Comparison of ENCODE assay signal across 1 cellular context in the genomic region with DNA sequence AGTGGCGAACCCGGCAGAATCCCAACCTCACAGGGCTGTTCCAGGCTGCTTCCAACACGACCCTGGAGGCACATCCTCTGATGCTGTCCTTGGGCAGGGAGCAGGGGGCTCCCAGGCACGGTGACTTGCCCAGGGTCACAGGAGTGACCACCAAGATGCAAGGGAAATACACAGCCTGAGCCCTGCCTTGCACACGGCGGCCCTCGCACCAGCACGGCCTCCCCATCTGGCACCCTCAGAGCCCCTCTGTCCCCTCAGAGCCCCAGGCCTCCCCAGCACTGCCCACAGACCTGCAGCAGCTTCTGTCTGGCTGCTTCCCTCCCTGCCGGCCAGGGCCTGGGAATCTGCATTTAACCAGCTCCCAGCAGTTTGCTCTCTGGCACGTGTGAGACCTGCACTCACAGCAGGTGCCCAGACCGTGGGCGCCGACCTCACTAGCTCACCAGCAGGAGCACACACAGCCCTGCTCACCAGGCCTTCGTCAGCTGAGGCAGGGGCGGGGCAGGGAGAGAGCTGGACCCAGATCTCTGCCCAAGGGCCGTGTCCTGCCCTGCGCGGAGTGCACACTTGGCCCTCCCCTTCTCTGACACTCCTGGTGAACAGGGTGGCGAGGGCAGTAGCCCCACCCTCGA.
TF ChIP-seq lines count a peak whose summit lies in the region.

No MANE protein-coding gene starts in this region.

TF ChIP-seq in IMR-90, 13 proteins besides CTCF, POLR2A, EP300 and RAD21:
- TF ChIP-seq CEBPB (IDR thresholded peaks at IDR 0.05; ENCODE audit: low read depth, low read length) = no peak
- TF ChIP-seq FOS (IDR thresholded peaks at IDR 0.05; ENCODE audit: low read depth, low read length) = no peak
- TF ChIP-seq MAFK (IDR thresholded peaks at IDR 0.05; ENCODE audit: low read depth, low read length) = no peak
- no peak for TF ChIP-seq MXI1 (IDR thresholded peaks at IDR 0.05; ENCODE audit: borderline replicate concordance, low read depth, low read length)
- no peak for TF ChIP-seq BHLHE40 (IDR thresholded peaks at IDR 0.05; ENCODE audit: low read depth, low read length)
- no peak for TF ChIP-seq CHD1 (IDR thresholded peaks at IDR 0.05; ENCODE audit: low read depth, low read length)
- TF ChIP-seq SMC3 (IDR thresholded peaks at IDR 0.05; ENCODE audit: low read depth, low read length) = no peak
- TF ChIP-seq, protein P1, sequence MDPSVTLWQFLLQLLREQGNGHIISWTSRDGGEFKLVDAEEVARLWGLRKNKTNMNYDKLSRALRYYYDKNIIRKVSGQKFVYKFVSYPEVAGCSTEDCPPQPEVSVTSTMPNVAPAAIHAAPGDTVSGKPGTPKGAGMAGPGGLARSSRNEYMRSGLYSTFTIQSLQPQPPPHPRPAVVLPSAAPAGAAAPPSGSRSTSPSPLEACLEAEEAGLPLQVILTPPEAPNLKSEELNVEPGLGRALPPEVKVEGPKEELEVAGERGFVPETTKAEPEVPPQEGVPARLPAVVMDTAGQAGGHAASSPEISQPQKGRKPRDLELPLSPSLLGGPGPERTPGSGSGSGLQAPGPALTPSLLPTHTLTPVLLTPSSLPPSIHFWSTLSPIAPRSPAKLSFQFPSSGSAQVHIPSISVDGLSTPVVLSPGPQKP (IDR thresholded peaks at IDR 0.05; ENCODE audit: borderline replicate concordance, low read depth, low read length) = no peak
- no peak for TF ChIP-seq RFX5 (IDR thresholded peaks at IDR 0.05; ENCODE audit: low read depth, low read length)
- TF ChIP-seq, protein P2, sequence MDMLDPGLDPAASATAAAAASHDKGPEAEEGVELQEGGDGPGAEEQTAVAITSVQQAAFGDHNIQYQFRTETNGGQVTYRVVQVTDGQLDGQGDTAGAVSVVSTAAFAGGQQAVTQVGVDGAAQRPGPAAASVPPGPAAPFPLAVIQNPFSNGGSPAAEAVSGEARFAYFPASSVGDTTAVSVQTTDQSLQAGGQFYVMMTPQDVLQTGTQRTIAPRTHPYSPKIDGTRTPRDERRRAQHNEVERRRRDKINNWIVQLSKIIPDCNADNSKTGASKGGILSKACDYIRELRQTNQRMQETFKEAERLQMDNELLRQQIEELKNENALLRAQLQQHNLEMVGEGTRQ (IDR thresholded peaks at IDR 0.05; ENCODE audit: low read depth, low read length) = no peak
- no peak for TF ChIP-seq RCOR1 (IDR thresholded peaks at IDR 0.05; ENCODE audit: insufficient replicate concordance, low read length)
- no peak for TF ChIP-seq MAZ (IDR thresholded peaks at IDR 0.05; ENCODE audit: borderline replicate concordance, low read depth, low read length)
- no peak for TF ChIP-seq NFE2L2 (IDR thresholded peaks at IDR 0.05; ENCODE audit: low read depth, low read length)
